Comparison of ENCODE assay signal across 10 cellular contexts in genomic region chr17:21279582-21279981, GRCh38. TPM values are rescaled to one million over a fixed set of nuclear protein-coding genes. Genes with fewer than 3 reads are reported as not detected.
A peak's percentile ranks its signal among the peaks of the same experiment; 100 is the strongest.
DNase-seq lines count a peak whose midpoint lies in the region; ATAC-seq lines count a peak whose summit lies in the region.
"Had no signal": no experiment of that assay in that cellular context is flagged by ENCODE, and none has a peak within 500 bp of the region (broad histone marks: within the 10 kb centered on the region; RNA-seq: fewer than 3 reads in every experiment).

No MANE protein-coding gene starts in this region.

- H3K27ac Mint-ChIP-seq in activated T-helper 17 cell treated with anti-CD3 and anti-CD28 coated beads, Interleukin-2, amount 50 U/mL, for 72 hours: peak overlapping the region; percentile 29
- H3K27ac Mint-ChIP-seq in naive B cell: peak overlapping the region in 4 of 6 donors; percentile 42 to 79 (median 58)

- DNase-seq in H7 (peak; percentile 27), naive B cell (no peak), NCI-H748 (lab: John Stamatoyannopoulos, UW; ENCODE audit: unreplicated experiment) (no peak), CD1c-positive myeloid dendritic cell (ENCODE audit: extremely low spot score) (no peak)

- peak overlapping the region; percentile 62; the same call in 1 of the 2 replicates for H3K4me2 ChIP-seq in BLaER1

- H3K9me3 ChIP-seq in BLaER1: no peaks in the 10 kb centered on the region
- H3K9me3 ChIP-seq: vagina had no signal

- H3K27me3 Mint-ChIP-seq in activated T-helper 17 cell treated with anti-CD3 and anti-CD28 coated beads, Interleukin-2, amount 50 U/mL, for 72 hours: no peaks in the 10 kb centered on the region
- H3K27me3 Mint-ChIP-seq in naive B cell: peaks cover 0 to 4% (median 0%) of the 10 kb centered on the region in 3 donors

- no peak overlapping the region for H3K9ac ChIP-seq in BLaER1

- H3K36me3 ChIP-seq in BLaER1 (no peaks in the 10 kb centered on the region), H7 (replicated peaks; ENCODE audit: control insufficient read depth, insufficient read depth, low read length) (no peaks in the 10 kb centered on the region)
- H3K36me3 ChIP-seq: vagina had no signal

- H3K27ac ChIP-seq in BLaER1: peak overlapping the region; percentile 32; the same call in 1 of the 2 replicates
- H3K27ac ChIP-seq: RWPE1, vagina had no signal

- H3K27me3 ChIP-seq in BLaER1 (peaks cover 18% of the 10 kb centered on the region), H7 (ENCODE audit: control insufficient read depth, insufficient read depth, low read length) (peaks cover 16% of the 10 kb centered on the region)
- H3K27me3 ChIP-seq: vagina had no signal

- H3K36me3 Mint-ChIP-seq in activated T-helper 17 cell treated with anti-CD3 and anti-CD28 coated beads, Interleukin-2, amount 50 U/mL, for 72 hours (ENCODE audit: low read depth): no peaks in the 10 kb centered on the region
- no peaks in the 10 kb centered on the region for H3K36me3 Mint-ChIP-seq in naive B cell

- H3K4me3 ChIP-seq in BLaER1 (no peak overlapping the region), H7 (ENCODE audit: insufficient read depth, low read depth, low read length) (no peak overlapping the region)
- H3K4me3 ChIP-seq: vagina had no signal

- no peaks in the 10 kb centered on the region for H3K9me3 Mint-ChIP-seq in activated T-helper 17 cell treated with anti-CD3 and anti-CD28 coated beads, Interleukin-2, amount 50 U/mL, for 72 hours
- H3K9me3 Mint-ChIP-seq in naive B cell: no peaks in the 10 kb centered on the region

- peak overlapping the region; percentile 57 for H3K4me3 Mint-ChIP-seq in activated T-helper 17 cell treated with anti-CD3 and anti-CD28 coated beads, Interleukin-2, amount 50 U/mL, for 72 hours
- H3K4me3 Mint-ChIP-seq in naive B cell: peak overlapping the region in 2 of 8 donors; percentile 22 to 60

- peaks cover 36% of the 10 kb centered on the region for H3K4me1 Mint-ChIP-seq in activated T-helper 17 cell treated with anti-CD3 and anti-CD28 coated beads, Interleukin-2, amount 50 U/mL, for 72 hours
- peaks cover 49 to 64% (median 63%) of the 10 kb centered on the region in 3 donors for H3K4me1 Mint-ChIP-seq in naive B cell

- H3K4me1 ChIP-seq in BLaER1: peaks cover 81% of the 10 kb centered on the region

- H4K20me1 ChIP-seq in BLaER1: peaks cover 9% of the 10 kb centered on the region

- no peak for ATAC-seq in activated T-helper 17 cell treated with anti-CD3 and anti-CD28 coated beads, Interleukin-2, amount 50 U/mL, for 72 hours (replicated peaks)
- ATAC-seq in naive B cell (ENCODE audit: low read depth in 2 of 2) (no peak), HG03139 (IDR thresholded peaks at IDR 0.05; ENCODE audit: unreplicated experiment) (no peak), GM21825 (IDR thresholded peaks at IDR 0.05; ENCODE audit: unreplicated experiment) (no peak)

RNA-seq across cellular contexts. Expression of gene MAP2K3, which starts 4.9 kb away (rescaled TPM):
- total RNA-seq in H7 (2014; rRNA removed; shearing (Covaris generic)): 26.1 and 27.5 TPM in 2 replicates
- total RNA-seq in activated T-helper 17 cell treated with anti-CD3 and anti-CD28 coated beads, Interleukin-2, amount 50 U/mL, for 72 hours: 100 to 1,000 TPM; 107 to 112 TPM
- polyA plus RNA-seq in naive B cell (ENCODE audit: low read depth in 6 of 6): 100 to 1,000 TPM in 2 of 6 donors, 10 to 100 TPM in 4; 93.2 to 151 (median 99.7) TPM

RNA-seq across cellular contexts. Expression of gene NATD1, which starts 26.4 kb away (rescaled TPM):
- total RNA-seq in H7 (2014; rRNA removed; shearing (Covaris generic)): 12.3 and 12.9 TPM in 2 replicates
- total RNA-seq in activated T-helper 17 cell treated with anti-CD3 and anti-CD28 coated beads, Interleukin-2, amount 50 U/mL, for 72 hours: 1 to 10 TPM; 1.8 to 2.3 TPM
- 1 to 10 TPM in 3 of 6 donors, under 1 TPM in 2, not detected in 1; 0.52 to 2.2 (median 1.2) TPM for polyA plus RNA-seq in naive B cell (ENCODE audit: low read depth in 6 of 6)
